ENCODE assay signal across 13 cellular contexts in genomic region chr1:19413999-19414398, GRCh38.
DNase-seq lines count a peak whose midpoint lies in the region.
"Had no signal": no experiment of that assay in that cellular context is flagged by ENCODE, and none has a peak within 500 bp of the region (broad histone marks: within the 10 kb centered on the region; RNA-seq: fewer than 3 reads in every experiment).

No MANE protein-coding gene starts in this region.

- H3K18ac ChIP-seq in mesendoderm (ENCODE audit: low read length) = no peak overlapping the region

- H3K4me1 ChIP-seq in Karpas-422 (ENCODE audit: low read length) (peaks cover 68% of the 10 kb centered on the region), mucosa of rectum (ENCODE audit: control insufficient read depth in 2 of 2, insufficient read depth in 2 of 2, low read length in 2 of 2) (peaks cover 18 to 24% of the 10 kb centered on the region in 2 donors), stomach smooth muscle (ENCODE audit: control insufficient read depth, insufficient read depth, low read length) (peaks cover 82% of the 10 kb centered on the region), mesendoderm (ENCODE audit: control insufficient read depth, low read depth, low read length) (no peaks in the 10 kb centered on the region)
- H3K4me1 ChIP-seq: foreskin keratinocyte had no signal

- no peaks in the 10 kb centered on the region for H3K9me2 ChIP-seq in Karpas-422 (replicated peaks; ENCODE audit: insufficient read depth, low read length)

- no peak overlapping the region for H2AK5ac ChIP-seq in mesendoderm (ENCODE audit: low read length)

- no peak overlapping the region for H2AFZ ChIP-seq in Karpas-422 (ENCODE audit: low read length)

- no peaks in the 10 kb centered on the region for H3K9me3 ChIP-seq in Karpas-422 (ENCODE audit: low read length)
- no peaks in the 10 kb centered on the region for H3K9me3 ChIP-seq in mucosa of rectum (ENCODE audit: control insufficient read depth in 2 of 2, low read length in 2 of 2)
- no peaks in the 10 kb centered on the region for H3K9me3 ChIP-seq in stomach smooth muscle (ENCODE audit: control insufficient read depth in 2 of 2, low read length in 2 of 2)
- H3K9me3 ChIP-seq: MG63 had no signal

- no peak overlapping the region for H4K8ac ChIP-seq in mesendoderm (ENCODE audit: low read depth, low read length)

- peaks cover 41% of the 10 kb centered on the region for H3K79me1 ChIP-seq in mesendoderm (ENCODE audit: low read length)

- H3K4me2 ChIP-seq in Karpas-422 (ENCODE audit: low read depth, low read length, poor library complexity, severe bottlenecking) (no peak overlapping the region), mesendoderm (ENCODE audit: low read length) (no peak overlapping the region)

- H3K9ac ChIP-seq in Karpas-422 (ENCODE audit: low read length) = no peak overlapping the region
- H3K9ac ChIP-seq in mucosa of rectum (ENCODE audit: low read depth in 1 of 2, low read length in 2 of 2) = no peak overlapping the region
- peak overlapping the region in 1 of 2 donors; percentile 47 for H3K9ac ChIP-seq in stomach smooth muscle (ENCODE audit: low read length in 2 of 2)
- H3K9ac ChIP-seq in mesendoderm (ENCODE audit: low read length) = no peak overlapping the region

- H2BK15ac ChIP-seq in mesendoderm (replicated peaks; ENCODE audit: low read depth) = no peak overlapping the region

- peaks cover 10% of the 10 kb centered on the region for H4K20me1 ChIP-seq in Karpas-422 (ENCODE audit: insufficient read depth, low read depth, low read length)

- H3K23ac ChIP-seq in mesendoderm (ENCODE audit: low read length) = no peak overlapping the region

- H2BK120ac ChIP-seq in mesendoderm (ENCODE audit: low read depth, low read length) = no peak overlapping the region

- peaks cover 4% of the 10 kb centered on the region; the same call in 1 of the 2 replicates for H3K36me3 ChIP-seq in Karpas-422 (ENCODE audit: insufficient read depth, low read length)
- peaks cover 16 to 18% of the 10 kb centered on the region in 2 donors for H3K36me3 ChIP-seq in mucosa of rectum (ENCODE audit: control insufficient read depth in 2 of 2, insufficient read depth in 2 of 2, low read length in 2 of 2)
- H3K36me3 ChIP-seq in stomach smooth muscle (ENCODE audit: control insufficient read depth in 2 of 2, insufficient read depth in 2 of 2, low read length in 2 of 2) = peaks cover 0 to 6% of the 10 kb centered on the region in 2 donors
- H3K36me3 ChIP-seq in mesendoderm (ENCODE audit: control insufficient read depth, insufficient read depth, low read length) = peaks cover 2% of the 10 kb centered on the region

- H4K5ac ChIP-seq in mesendoderm (ENCODE audit: low read length) = no peak overlapping the region

- H2BK5ac ChIP-seq in mesendoderm (ENCODE audit: low read length) = no peak overlapping the region

- H3K27me3 ChIP-seq in Karpas-422 (ENCODE audit: low read length) (no peaks in the 10 kb centered on the region), mucosa of rectum (ENCODE audit: control insufficient read depth in 2 of 2, insufficient read depth in 2 of 2, low read length in 2 of 2) (no peaks in the 10 kb centered on the region), stomach smooth muscle (ENCODE audit: control insufficient read depth in 1 of 2, insufficient read depth in 2 of 2, low read length in 2 of 2) (no peaks in the 10 kb centered on the region), mesendoderm (ENCODE audit: insufficient read depth, low read length, poor library complexity) (no peaks in the 10 kb centered on the region)
- H3K27me3 ChIP-seq: foreskin keratinocyte, MG63 had no signal

- H3K27ac ChIP-seq in Karpas-422 (ENCODE audit: low read length) = peak overlapping the region; percentile 71; the same call in 1 of the 2 replicates
- peak overlapping the region; percentile 62 for H3K27ac ChIP-seq in cingulate gyrus (ENCODE audit: low read depth, low read length)
- peak overlapping the region; percentile 48 to 61 for H3K27ac ChIP-seq in mucosa of rectum (ENCODE audit: low read depth in 2 of 2, low read length in 2 of 2)
- H3K27ac ChIP-seq in stomach smooth muscle (ENCODE audit: low read length) = peak overlapping the region; percentile 83
- no peak overlapping the region for H3K27ac ChIP-seq in mesendoderm (ENCODE audit: low read depth, low read length)
- H3K27ac ChIP-seq: C4-2B, foreskin keratinocyte had no signal

- H3K4ac ChIP-seq in mesendoderm (ENCODE audit: low read depth, low read length) = no peak overlapping the region

- no peak for DNase-seq in Karpas-422
- no peak for DNase-seq in mesendoderm
- DNase-seq in AG20443 (ENCODE audit: low spot score) = no peak
- DNase-seq in DMS153 treated with DMSO at 0.1 percent for 48 hours (lab: John Stamatoyannopoulos, UW; ENCODE audit: unreplicated experiment) = no peak
- no peak for DNase-seq in NCI-H524 (lab: John Stamatoyannopoulos, UW)
- DNase-seq: foreskin keratinocyte, MG63, naive B cell, NCI-H2081 treated with DMSO at 0.1 percent for 48 hours had no signal

- H3K4me3 ChIP-seq in Karpas-422 (ENCODE audit: low read length) = no peak overlapping the region
- H3K4me3 ChIP-seq in mucosa of rectum (ENCODE audit: low read length in 2 of 2) = no peak overlapping the region
- H3K4me3 ChIP-seq in stomach smooth muscle (ENCODE audit: low read length in 2 of 2) = peak overlapping the region; percentile 17 to 29
- H3K4me3 ChIP-seq in mesendoderm (ENCODE audit: low read length) = no peak overlapping the region
- H3K4me3 ChIP-seq: MG63 had no signal

- WGBS in mesendoderm (ENCODE audit: extremely low coverage, insufficient coverage, low lambda C conversion rate) = no CpG with 5 or more reads among the region's 12 CpGs

- H3K79me2 ChIP-seq in Karpas-422 (ENCODE audit: low read length) = peaks cover 97% of the 10 kb centered on the region
- H3K79me2 ChIP-seq in mesendoderm (ENCODE audit: control insufficient read depth, insufficient read depth, low read length) = peaks cover 37% of the 10 kb centered on the region

- H3K56ac ChIP-seq in mesendoderm (ENCODE audit: low read length) = no peak overlapping the region

Comparison
In these comparisons a context has a peak if more than half of its experiments do, and no peak if none do; other contexts are left out.
1. H3K4me3 ChIP-seq: peak in stomach smooth muscle (2 of 2); none in Karpas-422 (single experiment), mucosa of rectum (0 of 2) and mesendoderm (single experiment).